Comparison of ENCODE assay signal across 6 cellular contexts in the genomic region with DNA sequence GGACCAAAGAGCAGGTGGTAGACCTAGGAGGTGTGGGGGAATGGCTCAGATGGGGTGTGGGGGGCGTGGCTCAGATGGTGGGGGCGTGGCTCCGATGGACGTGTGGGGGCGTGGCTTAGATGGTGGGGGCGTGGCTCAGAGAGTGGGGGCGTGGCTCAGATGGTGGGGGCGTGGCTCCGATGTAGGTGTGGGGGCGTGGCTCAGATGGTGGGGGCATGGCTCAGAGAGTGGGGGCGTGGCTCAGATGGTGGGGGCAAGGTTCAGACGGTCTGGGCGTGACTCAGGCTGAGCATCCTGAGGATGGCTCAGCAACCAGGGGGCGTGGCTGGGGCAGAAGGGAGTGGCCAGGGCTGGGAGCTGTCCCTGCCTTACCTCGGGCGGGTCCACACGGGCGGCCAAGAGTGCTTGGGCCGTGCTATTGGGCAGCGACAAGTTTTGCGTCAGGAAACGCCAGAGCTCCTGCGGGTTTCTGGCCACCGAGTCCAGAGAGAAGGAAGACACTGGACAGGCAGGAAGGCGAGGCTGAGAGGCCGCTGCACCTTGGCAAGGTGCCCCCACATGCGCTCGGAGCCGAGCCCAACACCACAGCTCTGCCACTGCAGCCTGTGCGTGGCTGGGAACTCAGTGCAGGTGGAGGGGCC. TPM values are rescaled to one million over a fixed set of nuclear protein-coding genes. Genes with fewer than 3 reads are reported as not detected.
A peak's percentile ranks its signal among the peaks of the same experiment; 100 is the strongest.
DNase-seq lines count a peak whose midpoint lies in the region; TF ChIP-seq lines count a peak whose summit lies in the region.

No MANE protein-coding gene starts in this region.

- peak overlapping the region; percentile 63 for H3K27ac ChIP-seq in colonic mucosa

- H3K9me3 ChIP-seq in colonic mucosa = no peaks in the 10 kb centered on the region

- no peak overlapping the region for H3K4me3 ChIP-seq in colonic mucosa

- peaks cover 20% of the 10 kb centered on the region for H3K4me1 ChIP-seq in colonic mucosa

- intact Hi-C loops in colonic mucosa (cut with DNase I) = no loop called here
- intact Hi-C loops in posterior vena cava (cut with DNase I) = no loop called here

- H3K27me3 ChIP-seq in colonic mucosa = no peaks in the 10 kb centered on the region

- no peak overlapping the region for H3K9ac ChIP-seq in colonic mucosa (ENCODE audit: low read depth in 2 of 2, low read length in 2 of 2)

- no peaks in the 10 kb centered on the region for H3K36me3 ChIP-seq in colonic mucosa

- TF ChIP-seq CTCF in colonic mucosa (IDR thresholded peaks at IDR 0.05) = no peak

- DNase-seq in HCEC 1CT (peak; percentile 71), T-helper 1 cell (peak; percentile 56 to 78 (median 63)), colonic mucosa (peak; percentile 98), NCI-H510A (lab: John Stamatoyannopoulos, UW) (no peak), posterior vena cava (ENCODE audit: low spot score) (no peak)
- DNase-seq in stimulated activated CD4-positive, alpha-beta T cell treated with anti-CD3 and anti-CD28 coated beads, Interleukin-12 subunit alpha, Interleukin-12 subunit beta, amount 100 ng/mL, for 24 hours (ENCODE audit: low read depth in 2 of 2) = peak; percentile 54 to 75

RNA-seq across cellular contexts. Expression of a gene that starts 5.9 kb away (rescaled TPM):
- 10 to 100 TPM; 22.4 to 47.5 TPM for total RNA-seq in colonic mucosa
- total RNA-seq in posterior vena cava = 10 to 100 TPM; 30.8 to 32.8 TPM

RNA-seq across cellular contexts. Expression of a gene that starts 9.8 kb away (rescaled TPM):
- total RNA-seq in colonic mucosa = not detected
- total RNA-seq in posterior vena cava = under 1 TPM; 0.24 to 0.32 TPM

RNA-seq across cellular contexts. Expression of a gene that starts 23.9 kb away (rescaled TPM):
- total RNA-seq in colonic mucosa (100 to 1,000 TPM; 149 to 177 TPM), posterior vena cava (100 to 1,000 TPM; 129 to 133 TPM)

RNA-seq across cellular contexts. Expression of a gene that starts 25.7 kb away (rescaled TPM):
- 10 to 100 TPM in 1 of 2 donors, 1 to 10 TPM in 1; 3.6 to 15.4 TPM for total RNA-seq in colonic mucosa
- 1 to 10 TPM; 1.9 to 3.8 TPM for total RNA-seq in posterior vena cava

RNA-seq across cellular contexts. Expression of a gene that starts 29.9 kb away (rescaled TPM):
- total RNA-seq in colonic mucosa (10 to 100 TPM; 29.9 to 81.0 TPM), posterior vena cava (10 to 100 TPM; 23.1 to 25.4 TPM)

Comparison
In these comparisons a context has a peak if more than half of its experiments do, and no peak if none do; other contexts are left out.
1. DNase-seq: peak in HCEC 1CT (single experiment), T-helper 1 cell (5 of 5), colonic mucosa (single experiment) and stimulated activated CD4-positive, alpha-beta T cell treated with anti-CD3 and anti-CD28 coated beads, Interleukin-12 subunit alpha, Interleukin-12 subunit beta, amount 100 ng/mL, for 24 hours (2 of 2); none in NCI-H510A (single experiment) and posterior vena cava (single experiment).